23 cellular contexts compared by ENCODE assay signal in genomic region chr3:47743855-47744254, GRCh38.
"Had no signal": no experiment of that assay in that cellular context is flagged by ENCODE, and none has a peak within 500 bp of the region (broad histone marks: within the 10 kb centered on the region; RNA-seq: fewer than 3 reads in every experiment).

No MANE protein-coding gene starts in this region.

- H3K4me3 Mint-ChIP-seq: mesothelial cell of epicardium; naive B cell; natural killer cell treated with Interleukin-12 subunit alpha and Interleukin-12 subunit beta and Interleukin-15 and Interleukin-18, amount 100 ng/mL, for 72 hours; neural progenitor cell; stimulated activated naive CD8-positive, alpha-beta T cell treated with anti-CD3 and anti-CD28 coated beads, Interleukin-15, amount 100 ng/mL, for 72 hours had no signal

- ATAC-seq: mucosa of descending colon; natural killer cell treated with Interleukin-12 subunit alpha and Interleukin-12 subunit beta and Interleukin-15 and Interleukin-18, amount 100 ng/mL, for 72 hours; stimulated activated naive CD8-positive, alpha-beta T cell treated with anti-CD3 and anti-CD28 coated beads, Interleukin-15, amount 100 ng/mL, for 72 hours; upper lobe of right lung had no signal

- H3K4me1 ChIP-seq: neural progenitor cell, parathyroid adenoma, suprapubic skin, vagina had no signal

- H3K27me3 Mint-ChIP-seq: naive B cell; natural killer cell treated with Interleukin-12 subunit alpha and Interleukin-12 subunit beta and Interleukin-15 and Interleukin-18, amount 100 ng/mL, for 72 hours; progenitor cell of endocrine pancreas; stimulated activated naive CD8-positive, alpha-beta T cell treated with anti-CD3 and anti-CD28 coated beads, Interleukin-15, amount 100 ng/mL, for 72 hours had no signal

- H3K27ac ChIP-seq: esophagus squamous epithelium, neural progenitor cell, parathyroid adenoma, right lobe of liver, suprapubic skin, transverse colon, upper lobe of right lung, vagina had no signal

- H3K27me3 ChIP-seq: esophagus squamous epithelium, neural progenitor cell, right lobe of liver, suprapubic skin, transverse colon, upper lobe of right lung, vagina had no signal

- H3K4me3 ChIP-seq: esophagus squamous epithelium, mucosa of descending colon, neural progenitor cell, right lobe of liver, suprapubic skin, transverse colon, upper lobe of right lung, vagina had no signal

- H3K9me3 Mint-ChIP-seq: mesothelial cell of epicardium; naive B cell; natural killer cell treated with Interleukin-12 subunit alpha and Interleukin-12 subunit beta and Interleukin-15 and Interleukin-18, amount 100 ng/mL, for 72 hours; neural progenitor cell; stimulated activated naive CD8-positive, alpha-beta T cell treated with anti-CD3 and anti-CD28 coated beads, Interleukin-15, amount 100 ng/mL, for 72 hours had no signal

- H3K9ac ChIP-seq: neural progenitor cell, parathyroid adenoma had no signal

- H2AFZ ChIP-seq: neural progenitor cell, parathyroid adenoma had no signal

- DNase-seq: effector memory CD4-positive, alpha-beta T cell; esophagus squamous epithelium; foreskin melanocyte; mucosa of descending colon; naive B cell; right lobe of liver; small intestine; stimulated activated CD4-positive, alpha-beta T cell treated with anti-CD3 and anti-CD28 coated beads, Interleukin-15, amount 100 ng/mL, for 24 hours; stimulated activated CD4-positive, alpha-beta T cell treated with anti-CD3 and anti-CD28 coated beads, Interleukin-2, amount 100 ng/mL, for 48 hours; stimulated activated naive CD4-positive, alpha-beta T cell; stimulated activated naive CD8-positive, alpha-beta T cell treated with anti-CD3 and anti-CD28 coated beads, Interleukin-15, amount 100 ng/mL, for 72 hours; transverse colon; upper lobe of right lung had no signal

- H3K9me3 ChIP-seq: esophagus squamous epithelium, mucosa of descending colon, right lobe of liver, suprapubic skin, transverse colon, upper lobe of right lung, vagina had no signal

- FAIRE-seq: colon, endometrium, keratinocyte, small intestine had no signal

- H3K4me2 ChIP-seq: neural progenitor cell had no signal

- H3K27ac Mint-ChIP-seq: natural killer cell treated with Interleukin-12 subunit alpha and Interleukin-12 subunit beta and Interleukin-15 and Interleukin-18, amount 100 ng/mL, for 72 hours; neural progenitor cell had no signal

- H3K4me1 Mint-ChIP-seq: mesothelial cell of epicardium, neural progenitor cell had no signal
